ENCODE assay signal across 21 cellular contexts in genomic region chr10:100966887-100967286, GRCh38.
"Had no signal": no experiment of that assay in that cellular context is flagged by ENCODE, and none has a peak within 500 bp of the region (broad histone marks: within the 10 kb centered on the region; RNA-seq: fewer than 3 reads in every experiment).

No MANE protein-coding gene starts in this region.

- ATAC-seq: foreskin keratinocyte, gastroesophageal sphincter, heart right ventricle, left cardiac atrium, left lung, left ventricle myocardium superior, lower lobe of right lung, mucosa of descending colon had no signal

- H3K4me3 ChIP-seq: coronary artery, dorsolateral prefrontal cortex, esophagus squamous epithelium, gastroesophageal sphincter, heart right ventricle, left lung, lower lobe of right lung, mucosa of descending colon had no signal

- DNase-seq: dermis blood vessel endothelial cell; dorsolateral prefrontal cortex; effector CD4-positive, alpha-beta T cell; effector memory CD4-positive, alpha-beta T cell; esophagus squamous epithelium; foreskin keratinocyte; heart right ventricle; hippocampal formation; left cardiac atrium; left lung; left ventricle myocardium superior; lower lobe of right lung; mesenchymal stem cell; mucosa of descending colon had no signal

- H3K27ac ChIP-seq: coronary artery, esophagus squamous epithelium, foreskin keratinocyte, gastroesophageal sphincter, heart right ventricle, left lung, lower lobe of right lung had no signal

- FAIRE-seq: colon, endothelial cell of umbilical vein, frontal cortex, islet of Langerhans, keratinocyte had no signal

- H3K9me3 ChIP-seq: esophagus squamous epithelium, gastroesophageal sphincter, heart right ventricle, left lung, lower lobe of right lung, mucosa of descending colon had no signal

- H3K4me1 ChIP-seq: foreskin keratinocyte had no signal

- H3K27me3 ChIP-seq: dorsolateral prefrontal cortex, esophagus squamous epithelium, gastroesophageal sphincter had no signal
